ENCODE assay signal across 1 cellular context in the genomic region with DNA sequence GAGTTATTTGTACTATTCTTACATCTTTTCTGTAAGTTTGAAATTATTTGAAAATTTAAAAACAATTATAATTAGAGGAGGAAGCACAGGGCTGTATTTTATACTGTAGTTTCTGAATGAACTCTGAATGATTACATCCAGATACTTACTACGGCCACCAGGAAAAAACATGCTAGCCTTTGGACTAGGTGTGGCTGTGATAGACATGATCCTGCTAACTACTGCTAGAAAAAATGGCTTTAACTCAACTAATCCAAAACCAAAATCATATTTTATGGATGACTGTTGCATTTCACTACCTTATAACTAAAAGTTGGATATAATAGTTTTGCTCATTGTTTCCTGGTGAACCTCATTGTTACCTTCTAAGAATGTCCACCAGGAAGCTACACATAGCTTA.
TF ChIP-seq lines count a peak whose summit lies in the region.

No MANE protein-coding gene starts in this region.

TF ChIP-seq in HepG2, 621 proteins besides CTCF, POLR2A, EP300 and RAD21 (continued from another document):
- TF ChIP-seq, protein P1, sequence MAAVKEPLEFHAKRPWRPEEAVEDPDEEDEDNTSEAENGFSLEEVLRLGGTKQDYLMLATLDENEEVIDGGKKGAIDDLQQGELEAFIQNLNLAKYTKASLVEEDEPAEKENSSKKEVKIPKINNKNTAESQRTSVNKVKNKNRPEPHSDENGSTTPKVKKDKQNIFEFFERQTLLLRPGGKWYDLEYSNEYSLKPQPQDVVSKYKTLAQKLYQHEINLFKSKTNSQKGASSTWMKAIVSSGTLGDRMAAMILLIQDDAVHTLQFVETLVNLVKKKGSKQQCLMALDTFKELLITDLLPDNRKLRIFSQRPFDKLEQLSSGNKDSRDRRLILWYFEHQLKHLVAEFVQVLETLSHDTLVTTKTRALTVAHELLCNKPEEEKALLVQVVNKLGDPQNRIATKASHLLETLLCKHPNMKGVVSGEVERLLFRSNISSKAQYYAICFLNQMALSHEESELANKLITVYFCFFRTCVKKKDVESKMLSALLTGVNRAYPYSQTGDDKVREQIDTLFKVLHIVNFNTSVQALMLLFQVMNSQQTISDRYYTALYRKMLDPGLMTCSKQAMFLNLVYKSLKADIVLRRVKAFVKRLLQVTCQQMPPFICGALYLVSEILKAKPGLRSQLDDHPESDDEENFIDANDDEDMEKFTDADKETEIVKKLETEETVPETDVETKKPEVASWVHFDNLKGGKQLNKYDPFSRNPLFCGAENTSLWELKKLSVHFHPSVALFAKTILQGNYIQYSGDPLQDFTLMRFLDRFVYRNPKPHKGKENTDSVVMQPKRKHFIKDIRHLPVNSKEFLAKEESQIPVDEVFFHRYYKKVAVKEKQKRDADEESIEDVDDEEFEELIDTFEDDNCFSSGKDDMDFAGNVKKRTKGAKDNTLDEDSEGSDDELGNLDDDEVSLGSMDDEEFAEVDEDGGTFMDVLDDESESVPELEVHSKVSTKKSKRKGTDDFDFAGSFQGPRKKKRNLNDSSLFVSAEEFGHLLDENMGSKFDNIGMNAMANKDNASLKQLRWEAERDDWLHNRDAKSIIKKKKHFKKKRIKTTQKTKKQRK (IDR thresholded peaks at IDR 0.05; ENCODE audit: low read length): no peak
- TF ChIP-seq MED1 (CRISPR knock-in tag; IDR thresholded peaks at IDR 0.05): no peak
- TF ChIP-seq MAZ (IDR thresholded peaks at IDR 0.05; ENCODE audit: borderline replicate concordance, low read depth, low read length): no peak
- no peak for TF ChIP-seq MAZ (CRISPR knock-in tag; IDR thresholded peaks at IDR 0.05; ENCODE audit: low read depth)
- TF ChIP-seq, protein P2, sequence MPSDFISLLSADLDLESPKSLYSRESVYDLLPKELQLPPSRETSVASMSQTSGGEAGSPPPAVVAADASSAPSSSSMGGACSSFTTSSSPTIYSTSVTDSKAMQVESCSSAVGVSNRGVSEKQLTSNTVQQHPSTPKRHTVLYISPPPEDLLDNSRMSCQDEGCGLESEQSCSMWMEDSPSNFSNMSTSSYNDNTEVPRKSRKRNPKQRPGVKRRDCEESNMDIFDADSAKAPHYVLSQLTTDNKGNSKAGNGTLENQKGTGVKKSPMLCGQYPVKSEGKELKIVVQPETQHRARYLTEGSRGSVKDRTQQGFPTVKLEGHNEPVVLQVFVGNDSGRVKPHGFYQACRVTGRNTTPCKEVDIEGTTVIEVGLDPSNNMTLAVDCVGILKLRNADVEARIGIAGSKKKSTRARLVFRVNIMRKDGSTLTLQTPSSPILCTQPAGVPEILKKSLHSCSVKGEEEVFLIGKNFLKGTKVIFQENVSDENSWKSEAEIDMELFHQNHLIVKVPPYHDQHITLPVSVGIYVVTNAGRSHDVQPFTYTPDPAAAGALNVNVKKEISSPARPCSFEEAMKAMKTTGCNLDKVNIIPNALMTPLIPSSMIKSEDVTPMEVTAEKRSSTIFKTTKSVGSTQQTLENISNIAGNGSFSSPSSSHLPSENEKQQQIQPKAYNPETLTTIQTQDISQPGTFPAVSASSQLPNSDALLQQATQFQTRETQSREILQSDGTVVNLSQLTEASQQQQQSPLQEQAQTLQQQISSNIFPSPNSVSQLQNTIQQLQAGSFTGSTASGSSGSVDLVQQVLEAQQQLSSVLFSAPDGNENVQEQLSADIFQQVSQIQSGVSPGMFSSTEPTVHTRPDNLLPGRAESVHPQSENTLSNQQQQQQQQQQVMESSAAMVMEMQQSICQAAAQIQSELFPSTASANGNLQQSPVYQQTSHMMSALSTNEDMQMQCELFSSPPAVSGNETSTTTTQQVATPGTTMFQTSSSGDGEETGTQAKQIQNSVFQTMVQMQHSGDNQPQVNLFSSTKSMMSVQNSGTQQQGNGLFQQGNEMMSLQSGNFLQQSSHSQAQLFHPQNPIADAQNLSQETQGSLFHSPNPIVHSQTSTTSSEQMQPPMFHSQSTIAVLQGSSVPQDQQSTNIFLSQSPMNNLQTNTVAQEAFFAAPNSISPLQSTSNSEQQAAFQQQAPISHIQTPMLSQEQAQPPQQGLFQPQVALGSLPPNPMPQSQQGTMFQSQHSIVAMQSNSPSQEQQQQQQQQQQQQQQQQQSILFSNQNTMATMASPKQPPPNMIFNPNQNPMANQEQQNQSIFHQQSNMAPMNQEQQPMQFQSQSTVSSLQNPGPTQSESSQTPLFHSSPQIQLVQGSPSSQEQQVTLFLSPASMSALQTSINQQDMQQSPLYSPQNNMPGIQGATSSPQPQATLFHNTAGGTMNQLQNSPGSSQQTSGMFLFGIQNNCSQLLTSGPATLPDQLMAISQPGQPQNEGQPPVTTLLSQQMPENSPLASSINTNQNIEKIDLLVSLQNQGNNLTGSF (CRISPR knock-in tag; IDR thresholded peaks at IDR 0.05): no peak
- TF ChIP-seq, protein P3, sequence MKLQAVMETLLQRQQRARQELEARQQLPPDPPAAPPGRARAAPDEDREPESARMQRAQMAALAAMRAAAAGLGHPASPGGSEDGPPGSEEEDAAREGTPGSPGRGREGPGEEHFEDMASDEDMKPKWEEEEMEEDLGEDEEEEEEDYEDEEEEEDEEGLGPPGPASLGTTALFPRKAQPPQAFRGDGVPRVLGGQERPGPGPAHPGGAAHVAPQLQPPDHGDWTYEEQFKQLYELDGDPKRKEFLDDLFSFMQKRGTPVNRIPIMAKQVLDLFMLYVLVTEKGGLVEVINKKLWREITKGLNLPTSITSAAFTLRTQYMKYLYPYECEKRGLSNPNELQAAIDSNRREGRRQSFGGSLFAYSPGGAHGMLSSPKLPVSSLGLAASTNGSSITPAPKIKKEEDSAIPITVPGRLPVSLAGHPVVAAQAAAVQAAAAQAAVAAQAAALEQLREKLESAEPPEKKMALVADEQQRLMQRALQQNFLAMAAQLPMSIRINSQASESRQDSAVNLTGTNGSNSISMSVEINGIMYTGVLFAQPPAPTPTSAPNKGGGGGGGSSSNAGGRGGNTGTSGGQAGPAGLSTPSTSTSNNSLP (IDR thresholded peaks at IDR 0.05; ENCODE audit: low read depth, low read length): no peak
- TF ChIP-seq ZNF383 (CRISPR knock-in tag; IDR thresholded peaks at IDR 0.05; ENCODE audit: borderline replicate concordance): no peak
